1 cellular context compared by ENCODE assay signal in genomic region chr2:216646116-216646515, GRCh38.
TF ChIP-seq lines count a peak whose summit lies in the region.

No MANE protein-coding gene starts in this region.

TF ChIP-seq in IMR-90, 13 proteins besides CTCF, POLR2A, EP300 and RAD21:
- TF ChIP-seq CEBPB (IDR thresholded peaks at IDR 0.05; ENCODE audit: low read depth, low read length), result peak; percentile 65
- TF ChIP-seq MXI1 (IDR thresholded peaks at IDR 0.05; ENCODE audit: borderline replicate concordance, low read depth, low read length), result no peak
